8 cellular contexts compared by ENCODE assay signal in the genomic region with DNA sequence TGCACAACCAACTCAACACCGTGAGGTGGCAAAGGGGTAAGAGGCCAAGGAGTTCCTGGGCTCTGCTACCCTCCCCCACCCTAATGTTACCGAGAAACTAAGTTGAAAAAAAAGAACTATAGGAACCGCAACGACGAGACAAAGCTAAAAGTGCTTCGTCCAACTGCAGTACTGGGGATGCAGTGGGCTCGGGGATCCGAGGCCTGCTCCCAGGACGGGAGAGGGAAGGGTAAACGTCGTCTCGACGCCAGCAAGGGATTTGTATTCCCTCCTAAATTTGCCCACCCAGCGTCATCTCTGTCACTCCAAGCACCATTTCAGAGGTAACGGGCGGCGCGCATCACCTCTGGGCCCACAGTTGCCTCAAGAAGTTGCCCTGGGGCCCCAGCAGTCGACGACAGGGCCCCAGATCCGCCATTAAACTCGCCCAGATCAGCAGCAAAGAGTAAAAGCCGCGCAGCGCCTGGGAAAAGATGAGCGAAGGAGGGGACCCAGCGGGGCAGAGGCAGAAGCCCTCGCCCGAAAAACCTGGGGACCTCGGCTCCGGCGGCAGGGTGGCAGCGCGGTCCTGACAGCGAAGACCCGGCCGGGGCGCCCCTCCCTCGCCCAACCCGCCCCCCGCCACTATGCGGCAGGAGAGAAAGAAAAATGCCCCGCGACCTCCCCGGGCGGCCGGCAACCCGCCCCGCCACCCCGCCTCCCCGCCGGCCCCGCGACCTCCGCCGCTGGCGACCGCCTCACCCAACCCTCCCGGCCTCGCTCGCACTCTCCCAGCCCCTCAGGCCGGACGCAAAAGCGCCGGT. TPM values are rescaled to one million over a fixed set of nuclear protein-coding genes. Genes with fewer than 3 reads are reported as not detected.
A peak's percentile ranks its signal among the peaks of the same experiment; 100 is the strongest.
DNase-seq lines count a peak whose midpoint lies in the region; ATAC-seq and TF ChIP-seq lines count a peak whose summit lies in the region.

No MANE protein-coding gene starts in this region.

- intact Hi-C loops in activated T-helper 1 cell treated with anti-CD3 and anti-CD28 coated beads, Interleukin-12 subunit alpha, Interleukin-12 subunit beta, Interleukin-2, Interleukin-4 antibody, amounts not matched to agents 30 ng/mL and 10 ng/mL and 1 ng/mL, durations not matched to agents 14 hours and 24 hours and 36 hours (cut with micrococcal nuclease) = loop anchor here (1.0 to 10.0 kb wide), 8 partner anchors 80 to 1740 kb away; a partner anchor contains a TSS

- H3K9me3 ChIP-seq in DND-41 (ENCODE audit: insufficient read depth, low read length, severe bottlenecking) = no peaks in the 10 kb centered on the region
- H3K9me3 ChIP-seq in neural cell (ENCODE audit: low read length) = no peaks in the 10 kb centered on the region
- H3K9me3 ChIP-seq in subcutaneous abdominal adipose tissue (ENCODE audit: control insufficient read depth in 5 of 5, low read length in 5 of 5) = no peaks in the 10 kb centered on the region

- H3K36me3 Mint-ChIP-seq in activated T-helper 1 cell treated with anti-CD3 and anti-CD28 coated beads, Interleukin-12 subunit alpha, Interleukin-12 subunit beta, Interleukin-2, Interleukin-4 antibody, amounts not matched to agents 30 ng/mL and 10 ng/mL and 1 ng/mL, durations not matched to agents 14 hours and 24 hours and 36 hours (ENCODE audit: low read depth) = peaks cover 16% of the 10 kb centered on the region

- peaks cover 37% of the 10 kb centered on the region for H3K4me1 Mint-ChIP-seq in activated T-helper 1 cell treated with anti-CD3 and anti-CD28 coated beads, Interleukin-12 subunit alpha, Interleukin-12 subunit beta, Interleukin-2, Interleukin-4 antibody, amounts not matched to agents 30 ng/mL and 10 ng/mL and 1 ng/mL, durations not matched to agents 14 hours and 24 hours and 36 hours (ENCODE audit: low read depth)

- H4K20me1 ChIP-seq in DND-41 (ENCODE audit: insufficient read depth, low read length) (no peaks in the 10 kb centered on the region), neural cell (ENCODE audit: insufficient read depth) (no peaks in the 10 kb centered on the region)

- peak overlapping the region; percentile 77 for H3K4me2 ChIP-seq in DND-41 (ENCODE audit: insufficient read depth, low read length)
- H3K4me2 ChIP-seq in neural cell (ENCODE audit: low read length) = peak overlapping the region; percentile 79

- H3F3A ChIP-seq in neural cell (ENCODE audit: insufficient read depth, low read length, poor library complexity, severe bottlenecking) = no peaks in the 10 kb centered on the region

- H3K9me3 Mint-ChIP-seq in activated T-helper 1 cell treated with anti-CD3 and anti-CD28 coated beads, Interleukin-12 subunit alpha, Interleukin-12 subunit beta, Interleukin-2, Interleukin-4 antibody, amounts not matched to agents 30 ng/mL and 10 ng/mL and 1 ng/mL, durations not matched to agents 14 hours and 24 hours and 36 hours = no peaks in the 10 kb centered on the region

- H3K27ac Mint-ChIP-seq in activated T-helper 1 cell treated with anti-CD3 and anti-CD28 coated beads, Interleukin-12 subunit alpha, Interleukin-12 subunit beta, Interleukin-2, Interleukin-4 antibody, amounts not matched to agents 30 ng/mL and 10 ng/mL and 1 ng/mL, durations not matched to agents 14 hours and 24 hours and 36 hours = peak overlapping the region; percentile 97

- H3K4me3 ChIP-seq in DND-41 (ENCODE audit: low read depth in 1 of 2, low read length in 2 of 2) (peak overlapping the region; percentile 42 to 75), H7 (ENCODE audit: insufficient read depth, low read depth, low read length) (peak overlapping the region; percentile 89), neural cell (ENCODE audit: low read length) (peak overlapping the region; percentile 96), subcutaneous abdominal adipose tissue (ENCODE audit: low read depth in 1 of 5, low read length in 5 of 5) (peak overlapping the region; percentile 77 to 92 (median 88))

- H3K9ac ChIP-seq in DND-41 (ENCODE audit: low read depth, low read length) (peak overlapping the region; percentile 70), neural cell (ENCODE audit: low read length) (peak overlapping the region; percentile 82), subcutaneous abdominal adipose tissue (ENCODE audit: low read length in 5 of 5) (peak overlapping the region; percentile 80 to 96 (median 93))

- H3K9me2 ChIP-seq in neural cell (ENCODE audit: insufficient read depth, low read length) = no peaks in the 10 kb centered on the region

- DNase-seq in DND-41 = peak; percentile 39
- peak; percentile 78 for DNase-seq in H7
- peak; percentile 39 for DNase-seq in NOMO-1 treated with DMSO at 0.1 percent for 48 hours (lab: John Stamatoyannopoulos, UW; ENCODE audit: unreplicated experiment)
- peak; percentile 34 for DNase-seq in activated T-helper 1 cell treated with anti-CD3 and anti-CD28 coated beads, Interleukin-12 subunit alpha, Interleukin-12 subunit beta, Interleukin-2, Interleukin-4 antibody, amounts not matched to agents 30 ng/mL and 10 ng/mL and 1 ng/mL, durations not matched to agents 14 hours and 24 hours and 36 hours (ENCODE audit: low spot score)
- DNase-seq in fibroblast of peridontal ligament (ENCODE audit: extremely low read depth) = peak; percentile 23
- DNase-seq in T1000 (lab: John Stamatoyannopoulos, UW) = no peak

- H3K27ac ChIP-seq in DND-41 (ENCODE audit: low read length) (peak overlapping the region; percentile 68), neural cell (ENCODE audit: low read length) (peak overlapping the region; percentile 71), subcutaneous abdominal adipose tissue (ENCODE audit: low read depth, low read length) (peak overlapping the region; percentile 95)

- TF ChIP-seq RAD21 in neural cell (conservative IDR thresholded peaks at IDR 0.05) = no peak

- no peak for TF ChIP-seq EP300 in neural cell (conservative IDR thresholded peaks at IDR 0.05; ENCODE audit: poor library complexity, severe bottlenecking)

- H3K4me3 Mint-ChIP-seq in activated T-helper 1 cell treated with anti-CD3 and anti-CD28 coated beads, Interleukin-12 subunit alpha, Interleukin-12 subunit beta, Interleukin-2, Interleukin-4 antibody, amounts not matched to agents 30 ng/mL and 10 ng/mL and 1 ng/mL, durations not matched to agents 14 hours and 24 hours and 36 hours = peak overlapping the region; percentile 99

- no peaks in the 10 kb centered on the region for H3K27me3 Mint-ChIP-seq in activated T-helper 1 cell treated with anti-CD3 and anti-CD28 coated beads, Interleukin-12 subunit alpha, Interleukin-12 subunit beta, Interleukin-2, Interleukin-4 antibody, amounts not matched to agents 30 ng/mL and 10 ng/mL and 1 ng/mL, durations not matched to agents 14 hours and 24 hours and 36 hours (ENCODE audit: insufficient read depth)

- peak; percentile 4; the same call in 2 of the 3 replicates for ATAC-seq in DND-41 (ENCODE audit: insufficient read depth, low read depth)

- peak overlapping the region; percentile 81 for H2AFZ ChIP-seq in DND-41 (ENCODE audit: low read depth, low read length)
- peak overlapping the region; percentile 69 for H2AFZ ChIP-seq in neural cell (ENCODE audit: low read depth, low read length)

- TF ChIP-seq CTCF in DND-41 (IDR thresholded peaks at IDR 0.05; ENCODE audit: borderline replicate concordance, extremely low read depth, low read length, poor library complexity, severe bottlenecking) (no peak), neural cell (IDR thresholded peaks at IDR 0.05; ENCODE audit: poor library complexity, severe bottlenecking) (no peak)

- H3K4me1 ChIP-seq in DND-41 (ENCODE audit: insufficient read depth, low read length) (peaks cover 21% of the 10 kb centered on the region), subcutaneous abdominal adipose tissue (ENCODE audit: control insufficient read depth in 5 of 5, insufficient read depth in 5 of 5, low read length in 5 of 5) (peaks cover 0 to 35% (median 22%) of the 10 kb centered on the region in 5 donors)

- no peaks in the 10 kb centered on the region for H3K36me3 ChIP-seq in DND-41 (ENCODE audit: insufficient read depth, low read length)
- peaks cover 3% of the 10 kb centered on the region; the same call in 1 of the 2 replicates for H3K36me3 ChIP-seq in H7 (replicated peaks; ENCODE audit: control insufficient read depth, insufficient read depth, low read length)
- H3K36me3 ChIP-seq in neural cell (ENCODE audit: insufficient read depth, low read length) = no peaks in the 10 kb centered on the region
- peaks cover 0 to 6% (median 0%) of the 10 kb centered on the region in 5 donors for H3K36me3 ChIP-seq in subcutaneous abdominal adipose tissue (ENCODE audit: control insufficient read depth in 5 of 5, insufficient read depth in 5 of 5, low read length in 5 of 5)

- H3K79me2 ChIP-seq in DND-41 (ENCODE audit: insufficient read depth, low read length) (peaks cover 35% of the 10 kb centered on the region), neural cell (replicated peaks; ENCODE audit: insufficient read depth, low read length) (peaks cover 38% of the 10 kb centered on the region)

- peaks cover 3% of the 10 kb centered on the region for H3K27me3 ChIP-seq in DND-41 (ENCODE audit: insufficient read depth, low read length, poor library complexity)
- no peaks in the 10 kb centered on the region for H3K27me3 ChIP-seq in H7 (ENCODE audit: control insufficient read depth, insufficient read depth, low read length)
- no peaks in the 10 kb centered on the region for H3K27me3 ChIP-seq in neural cell (ENCODE audit: insufficient read depth, low read depth, low read length)
- no peaks in the 10 kb centered on the region for H3K27me3 ChIP-seq in subcutaneous abdominal adipose tissue (ENCODE audit: control insufficient read depth in 5 of 5, insufficient read depth in 4 of 5, low read length in 5 of 5)

TF ChIP-seq in neural cell, 6 proteins besides CTCF, POLR2A, EP300 and RAD21 (continues in another document):
- TF ChIP-seq TAF1 (IDR thresholded peaks at IDR 0.05; ENCODE audit: low read depth) (no peak), SMC3 (conservative IDR thresholded peaks at IDR 0.05; ENCODE audit: poor library complexity) (no peak), EZH2 (IDR thresholded peaks at IDR 0.05; ENCODE audit: borderline replicate concordance, insufficient read depth, low read length, poor library complexity, severe bottlenecking) (no peak)

RNA-seq across cellular contexts. Expression of a gene that starts 0.7 kb away (rescaled TPM):
- total RNA-seq in H7 (2014; rRNA removed; shearing (Covaris generic)) = 7.9 and 12.8 TPM in 2 replicates
- total RNA-seq in activated T-helper 1 cell treated with anti-CD3 and anti-CD28 coated beads, Interleukin-12 subunit alpha, Interleukin-12 subunit beta, Interleukin-2, Interleukin-4 antibody, amounts not matched to agents 30 ng/mL and 10 ng/mL and 1 ng/mL, durations not matched to agents 14 hours and 24 hours and 36 hours = 12.2 and 14.2 TPM in 2 replicates
- polyA plus RNA-seq in neural cell = 26.1 and 27.1 TPM in 2 replicates
- 32.1 and 32.4 TPM in 2 replicates for polyA minus RNA-seq in neural cell
